ENCODE assay signal across 1 cellular context in the genomic region with DNA sequence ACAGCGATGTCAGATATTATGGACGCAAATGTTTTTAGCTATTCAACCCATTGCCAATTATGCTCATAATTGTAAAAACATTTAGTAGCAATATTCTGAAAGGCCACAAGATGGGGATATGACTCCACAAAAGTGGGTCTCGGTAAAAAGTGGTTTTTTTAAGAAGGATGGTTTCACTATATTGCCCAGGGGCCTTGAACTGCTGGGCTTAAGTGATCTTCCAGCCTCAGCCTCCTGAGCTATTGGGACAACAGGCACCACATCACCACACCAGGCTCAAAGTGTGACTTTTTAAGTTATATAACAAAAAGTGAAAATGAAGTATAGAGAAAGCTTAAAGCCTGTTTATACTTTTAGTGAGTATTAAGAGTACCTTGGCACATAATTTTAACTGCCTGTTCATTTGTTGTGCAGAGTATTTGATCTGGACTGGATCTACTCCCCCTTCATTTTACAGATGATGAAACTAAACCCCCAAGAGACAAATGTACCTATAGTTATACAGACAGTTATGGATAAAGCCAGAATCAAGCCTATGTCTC.
A peak's percentile ranks its signal among the peaks of the same experiment; 100 is the strongest.
TF ChIP-seq lines count a peak whose summit lies in the region.

No MANE protein-coding gene starts in this region.

TF ChIP-seq in K562, 482 proteins besides CTCF, POLR2A, EP300 and RAD21 (continued from another document):
- TF ChIP-seq, protein P1, sequence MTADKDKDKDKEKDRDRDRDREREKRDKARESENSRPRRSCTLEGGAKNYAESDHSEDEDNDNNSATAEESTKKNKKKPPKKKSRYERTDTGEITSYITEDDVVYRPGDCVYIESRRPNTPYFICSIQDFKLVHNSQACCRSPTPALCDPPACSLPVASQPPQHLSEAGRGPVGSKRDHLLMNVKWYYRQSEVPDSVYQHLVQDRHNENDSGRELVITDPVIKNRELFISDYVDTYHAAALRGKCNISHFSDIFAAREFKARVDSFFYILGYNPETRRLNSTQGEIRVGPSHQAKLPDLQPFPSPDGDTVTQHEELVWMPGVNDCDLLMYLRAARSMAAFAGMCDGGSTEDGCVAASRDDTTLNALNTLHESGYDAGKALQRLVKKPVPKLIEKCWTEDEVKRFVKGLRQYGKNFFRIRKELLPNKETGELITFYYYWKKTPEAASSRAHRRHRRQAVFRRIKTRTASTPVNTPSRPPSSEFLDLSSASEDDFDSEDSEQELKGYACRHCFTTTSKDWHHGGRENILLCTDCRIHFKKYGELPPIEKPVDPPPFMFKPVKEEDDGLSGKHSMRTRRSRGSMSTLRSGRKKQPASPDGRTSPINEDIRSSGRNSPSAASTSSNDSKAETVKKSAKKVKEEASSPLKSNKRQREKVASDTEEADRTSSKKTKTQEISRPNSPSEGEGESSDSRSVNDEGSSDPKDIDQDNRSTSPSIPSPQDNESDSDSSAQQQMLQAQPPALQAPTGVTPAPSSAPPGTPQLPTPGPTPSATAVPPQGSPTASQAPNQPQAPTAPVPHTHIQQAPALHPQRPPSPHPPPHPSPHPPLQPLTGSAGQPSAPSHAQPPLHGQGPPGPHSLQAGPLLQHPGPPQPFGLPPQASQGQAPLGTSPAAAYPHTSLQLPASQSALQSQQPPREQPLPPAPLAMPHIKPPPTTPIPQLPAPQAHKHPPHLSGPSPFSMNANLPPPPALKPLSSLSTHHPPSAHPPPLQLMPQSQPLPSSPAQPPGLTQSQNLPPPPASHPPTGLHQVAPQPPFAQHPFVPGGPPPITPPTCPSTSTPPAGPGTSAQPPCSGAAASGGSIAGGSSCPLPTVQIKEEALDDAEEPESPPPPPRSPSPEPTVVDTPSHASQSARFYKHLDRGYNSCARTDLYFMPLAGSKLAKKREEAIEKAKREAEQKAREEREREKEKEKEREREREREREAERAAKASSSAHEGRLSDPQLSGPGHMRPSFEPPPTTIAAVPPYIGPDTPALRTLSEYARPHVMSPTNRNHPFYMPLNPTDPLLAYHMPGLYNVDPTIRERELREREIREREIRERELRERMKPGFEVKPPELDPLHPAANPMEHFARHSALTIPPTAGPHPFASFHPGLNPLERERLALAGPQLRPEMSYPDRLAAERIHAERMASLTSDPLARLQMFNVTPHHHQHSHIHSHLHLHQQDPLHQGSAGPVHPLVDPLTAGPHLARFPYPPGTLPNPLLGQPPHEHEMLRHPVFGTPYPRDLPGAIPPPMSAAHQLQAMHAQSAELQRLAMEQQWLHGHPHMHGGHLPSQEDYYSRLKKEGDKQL (CRISPR knock-in tag; IDR thresholded peaks at IDR 0.05; ENCODE audit: borderline replicate concordance), result no peak
- TF ChIP-seq BCLAF1 (IDR thresholded peaks at IDR 0.05; ENCODE audit: borderline replicate concordance in 1 of 2, control insufficient read depth in 1 of 2, low read depth in 2 of 2, low read length in 1 of 2), result no peak
- TF ChIP-seq ESRRA (IDR thresholded peaks at IDR 0.05; ENCODE audit: borderline replicate concordance, low read depth), result 0 out of 2 replicates have a peak, but pooled peaks have one; percentile 36
TF ChIP-seq in K562: peak in this region for 4.
